Comparison of ENCODE assay signal across 23 cellular contexts in genomic region chr16:85084841-85085535, GRCh38. TPM values are rescaled to one million over a fixed set of nuclear protein-coding genes. Genes with fewer than 3 reads are reported as not detected.
DNase-seq lines count a peak whose midpoint lies in the region; ATAC-seq, FAIRE-seq and TF ChIP-seq lines count a peak whose summit lies in the region.
"Had no signal": no experiment of that assay in that cellular context is flagged by ENCODE, and none has a peak within 500 bp of the region (broad histone marks: within the 10 kb centered on the region; RNA-seq: fewer than 3 reads in every experiment).

No MANE protein-coding gene starts in this region.

- BruUV-seq in HepG2 (replicated peaks; lab: Mats Ljungman, UMichigan): no TSS peak

- H4K20me1 ChIP-seq in HepG2 (ENCODE audit: insufficient read depth, low read length): no peaks in the 10 kb centered on the region; the same call in 1 of the 2 replicates

- DNase-seq in right lobe of liver: no peak
- no peak for DNase-seq in HepG2 (ENCODE audit: low spot score)
- no peak for DNase-seq in NT2/D1 (ENCODE audit: low read depth, low spot score)
- peak; percentile 52 for DNase-seq in left kidney (ENCODE audit: low read depth, low spot score)
- no peak for DNase-seq in urothelium cell line (ENCODE audit: low spot score)
- DNase-seq in C1 segment of cervical spinal cord (lab: John Stamatoyannopoulos, UW): no peak
- no peak for DNase-seq in NCI-H1105 (lab: John Stamatoyannopoulos, UW)
- DNase-seq: AML-193; Caco-2; CD4-positive, CD25-positive, alpha-beta regulatory T cell; DMS 273 treated with DMSO at 0.1 percent for 48 hours; DMS79 treated with DMSO at 0.1 percent for 48 hours; KBM-7; NCI-H1105 treated with DMSO at 0.1 percent for 48 hours; NCI-H2029 treated with DMSO at 0.1 percent for 48 hours; NCI-H2171; NCI-H345; NCI-H524 treated with DMSO at 0.1 percent for 48 hours; Right ventricle myocardium superior had no signal

- CTCF ChIA-PET in HepG2 (lab: Yijun Ruan, JAX; ENCODE audit: low intra/inter-chr PET ratio, low total read pairs): no interaction called here

- no peak overlapping the region for H3K4me3 ChIP-seq in right lobe of liver
- no peak overlapping the region for H3K4me3 ChIP-seq in HepG2 (replicated peaks in 1 of 3; ENCODE audit: insufficient read depth in 1 of 3, low read depth in 2 of 3, low read length in 3 of 3)
- no peak overlapping the region for H3K4me3 ChIP-seq in NT2/D1 (ENCODE audit: insufficient read length, low read depth)

- H3K79me2 ChIP-seq in HepG2 (ENCODE audit: insufficient read depth, low read length): no peaks in the 10 kb centered on the region

- TF ChIP-seq EP300 in HepG2 (IDR thresholded peaks at IDR 0.05; ENCODE audit: low read depth in 2 of 2, low read length in 2 of 2): no peak
- no peak for TF ChIP-seq EP300 in HepG2 (CRISPR knock-in tag; IDR thresholded peaks at IDR 0.05; ENCODE audit: borderline replicate concordance)

- no peak overlapping the region for H3K4me2 ChIP-seq in HepG2 (ENCODE audit: low read depth, low read length)

- WGBS in right lobe of liver (ENCODE audit: insufficient coverage, low coverage, low lambda C conversion rate, missing lambda C conversion rate): 45% methylated on average over 7 of the region's 16 CpGs
- 34% methylated on average over 16 of the region's 16 CpGs for WGBS in HepG2 (ENCODE audit: low lambda C conversion rate)

- in situ Hi-C loops in HepG2 (cut with HindIII; ENCODE audit: extremely low pct_ligation_motif_present, low pct_unique_long_range_greater_than_20kb): no loop called here

- H3K9ac ChIP-seq in HepG2 (ENCODE audit: insufficient read depth, low read depth, low read length): no peak overlapping the region
- peak overlapping the region; percentile 27 for H3K9ac ChIP-seq in NT2/D1 (ENCODE audit: insufficient read length, low read depth)

- intact Hi-C loops in right lobe of liver (cut with DNase I) (loop anchor here in 1 of 2 donors (10.0 kb wide), 1 partner anchor 120 kb away; no protein-coding TSS in a partner anchor), HepG2 (cut with micrococcal nuclease; ENCODE audit: unreplicated experiment) (no loop called here)

- FAIRE-seq in HepG2 (lab: Jason Lieb, UNC): no peak
- peak; percentile 53 for FAIRE-seq in urothelium cell line (lab: Jason Lieb, UNC)
- FAIRE-seq: H54 had no signal

- peak in 3 of 4 donors; percentile 2 to 21 (median 7) for ATAC-seq in right lobe of liver
- no peak for ATAC-seq in HepG2
- no peak for ATAC-seq in GM21526 (IDR thresholded peaks at IDR 0.05; ENCODE audit: low FRiP score, unreplicated experiment)

- TF ChIP-seq POLR2A in right lobe of liver (IDR thresholded peaks at IDR 0.05) (no peak), HepG2 (IDR thresholded peaks at IDR 0.05; ENCODE audit: insufficient read depth in 1 of 2, low read depth in 2 of 2, low read length in 2 of 2) (no peak)

- H3K27me3 ChIP-seq in right lobe of liver: no peaks in the 10 kb centered on the region
- peaks cover 28 to 81% of the 10 kb centered on the region in 2 experiments for H3K27me3 ChIP-seq in HepG2 (ENCODE audit: control insufficient read depth in 1 of 2, insufficient read depth in 2 of 2, low read length in 2 of 2)
- no peaks in the 10 kb centered on the region for H3K27me3 ChIP-seq in NT2/D1 (ENCODE audit: insufficient read depth, insufficient read length)

- H3K36me3 ChIP-seq in right lobe of liver (no peaks in the 10 kb centered on the region), HepG2 (replicated peaks in 1 of 2; ENCODE audit: control insufficient read depth in 1 of 2, insufficient read depth in 2 of 2, low read length in 2 of 2) (no peaks in the 10 kb centered on the region), NT2/D1 (ENCODE audit: insufficient read depth, insufficient read length, low read length) (peaks cover 5% of the 10 kb centered on the region)

- H3K27ac ChIP-seq in right lobe of liver (no peak overlapping the region), HepG2 (ENCODE audit: extremely low read length, insufficient read depth, low read length) (no peak overlapping the region)

- no peaks in the 10 kb centered on the region for H3K4me1 ChIP-seq in right lobe of liver
- peaks cover 7% of the 10 kb centered on the region; the same call in 1 of the 2 replicates for H3K4me1 ChIP-seq in HepG2 (ENCODE audit: insufficient read depth, low read length)
- H3K4me1 ChIP-seq in NT2/D1 (ENCODE audit: insufficient read depth, insufficient read length): peaks cover 38% of the 10 kb centered on the region

- H2AFZ ChIP-seq in HepG2 (ENCODE audit: low read length): no peak overlapping the region

- POLR2A ChIA-PET in HepG2 (lab: Yijun Ruan, JAX): no interaction called here

- H3K9me3 ChIP-seq in right lobe of liver (no peaks in the 10 kb centered on the region), HepG2 (ENCODE audit: low read length) (no peaks in the 10 kb centered on the region), NT2/D1 (ENCODE audit: insufficient read depth, low read length) (no peaks in the 10 kb centered on the region)
- H3K9me3 ChIP-seq: Caco-2 had no signal

- TF ChIP-seq CTCF in right lobe of liver (IDR thresholded peaks at IDR 0.05) (no peak), HepG2 (CRISPR knock-in tag; IDR thresholded peaks at IDR 0.05) (no peak)

- TF ChIP-seq RAD21 in HepG2 (CRISPR knock-in tag; IDR thresholded peaks at IDR 0.05): no peak

TF ChIP-seq in HepG2, 621 proteins besides CTCF, POLR2A, EP300 and RAD21 (continues in another document):
- no peak for TF ChIP-seq NCOA1 (CRISPR knock-in tag; IDR thresholded peaks at IDR 0.05)
- TF ChIP-seq ZNF558 (CRISPR knock-in tag; IDR thresholded peaks at IDR 0.05; ENCODE audit: borderline replicate concordance): no peak
- no peak for TF ChIP-seq CREB1 (IDR thresholded peaks at IDR 0.05)
- TF ChIP-seq CREB1 (CRISPR knock-in tag; IDR thresholded peaks at IDR 0.05): no peak
- TF ChIP-seq MYNN (CRISPR knock-in tag; IDR thresholded peaks at IDR 0.05; ENCODE audit: low read depth): no peak
- TF ChIP-seq ZNF784 (CRISPR knock-in tag; IDR thresholded peaks at IDR 0.05; ENCODE audit: borderline replicate concordance): no peak
- TF ChIP-seq RAD51 (IDR thresholded peaks at IDR 0.05; ENCODE audit: borderline replicate concordance): no peak
- no peak for TF ChIP-seq ZBTB38 (CRISPR knock-in tag; IDR thresholded peaks at IDR 0.05)

RNA-seq across cellular contexts. Expression of gene CIBAR2, which starts 27.3 kb away (rescaled TPM):
- not detected for total RNA-seq in right lobe of liver
- not detected in 2 replicates for total RNA-seq in HepG2 (2016; rRNA removed; fragmentation: Illumina TruSeq; extraction: Trizol)
- total RNA-seq in HepG2 (2016; cell fraction: cytosol; rRNA removed; fragmentation: Illumina TruSeq; extraction: Trizol; ENCODE audit: low read depth): not detected in 2 replicates
- total RNA-seq in HepG2 (2016; cell fraction: insoluble cytoplasmic fraction; rRNA removed; fragmentation: Illumina TruSeq; extraction: Trizol): not detected in 2 replicates
- not detected in 2 replicates for total RNA-seq in HepG2 (2016; cell fraction: membrane; rRNA removed; fragmentation: Illumina TruSeq; extraction: Trizol)
- not detected in 2 replicates for total RNA-seq in HepG2 (2016; cell fraction: nucleus; rRNA removed; fragmentation: Illumina TruSeq; extraction: Trizol)
- not detected in 2 replicates for polyA plus RNA-seq in HepG2 (2011; rRNA removed)
- not detected in 2 replicates for polyA plus RNA-seq in HepG2 (2011; cell fraction: cytosol; rRNA removed)
- not detected in 2 replicates for polyA plus RNA-seq in HepG2 (2011; cell fraction: nucleus; rRNA removed)
- not detected in 2 replicates for polyA plus RNA-seq in HepG2 (2012)
- not detected in 2 replicates for polyA plus RNA-seq in HepG2 (2016; cell fraction: cytosol; fragmentation: Illumina TruSeq; extraction: Trizol; ENCODE audit: low read depth)
- polyA plus RNA-seq in HepG2 (2016; cell fraction: insoluble cytoplasmic fraction; fragmentation: Illumina TruSeq; extraction: Trizol; ENCODE audit: low read depth): not detected in 2 replicates
- polyA plus RNA-seq in HepG2 (2016; cell fraction: membrane; fragmentation: Illumina TruSeq; extraction: Trizol; ENCODE audit: low read depth): not detected in 2 replicates
- polyA plus RNA-seq in HepG2 (2016; cell fraction: nucleus; fragmentation: Illumina TruSeq; extraction: Trizol; ENCODE audit: insufficient read depth, low read depth): not detected in 2 replicates
- not detected in 2 replicates for polyA minus RNA-seq in HepG2 (2011; rRNA and poly(A)+ RNA removed; ENCODE audit: low replicate concordance)
- not detected in 2 replicates for polyA minus RNA-seq in HepG2 (2011; cell fraction: cytosol; rRNA and poly(A)+ RNA removed)
- not detected in 2 replicates for polyA minus RNA-seq in HepG2 (2011; cell fraction: nucleus; rRNA and poly(A)+ RNA removed)
- total RNA-seq: A172; Caco-2; CD4-positive, CD25-positive, alpha-beta regulatory T cell; Right ventricle myocardium superior; SK-MEL-5 had no signal
- polyA plus RNA-seq: CD4-positive, CD25-positive, alpha-beta regulatory T cell had no signal

RNA-seq across cellular contexts. Expression of gene KIAA0513, which starts 57.4 kb away (rescaled TPM):
- total RNA-seq in right lobe of liver (1 to 10 TPM; 2.6 to 7.4 (median 4.7) TPM), HepG2 (2016; rRNA removed; fragmentation: Illumina TruSeq; extraction: Trizol) (1.5 and 1.8 TPM in 2 replicates)
- 0.62 and 0.91 TPM in 2 replicates for total RNA-seq in HepG2 (2016; cell fraction: cytosol; rRNA removed; fragmentation: Illumina TruSeq; extraction: Trizol; ENCODE audit: low read depth)
- total RNA-seq in HepG2 (2016; cell fraction: insoluble cytoplasmic fraction; rRNA removed; fragmentation: Illumina TruSeq; extraction: Trizol): 1.5 and 1.7 TPM in 2 replicates
- 0.99 and 1.1 TPM in 2 replicates for total RNA-seq in HepG2 (2016; cell fraction: membrane; rRNA removed; fragmentation: Illumina TruSeq; extraction: Trizol)
- 0.75 and 1.6 TPM in 2 replicates for total RNA-seq in HepG2 (2016; cell fraction: nucleus; rRNA removed; fragmentation: Illumina TruSeq; extraction: Trizol)
- polyA plus RNA-seq in HepG2 (2011; rRNA removed): 1.8 and 2.4 TPM in 2 replicates
- 1.6 and 2.3 TPM in 2 replicates for polyA plus RNA-seq in HepG2 (2011; cell fraction: cytosol; rRNA removed)
- polyA plus RNA-seq in HepG2 (2011; cell fraction: nucleus; rRNA removed): 6.1 and 6.2 TPM in 2 replicates
- 1.6 and 2.5 TPM in 2 replicates for polyA plus RNA-seq in HepG2 (2012)
- 0.47 and 1.2 TPM in 2 replicates for polyA plus RNA-seq in HepG2 (2016; cell fraction: cytosol; fragmentation: Illumina TruSeq; extraction: Trizol; ENCODE audit: low read depth)
- polyA plus RNA-seq in HepG2 (2016; cell fraction: insoluble cytoplasmic fraction; fragmentation: Illumina TruSeq; extraction: Trizol; ENCODE audit: low read depth): 1.3 and 1.5 TPM in 2 replicates
- polyA plus RNA-seq in HepG2 (2016; cell fraction: membrane; fragmentation: Illumina TruSeq; extraction: Trizol; ENCODE audit: low read depth): 0.90 and 1.2 TPM in 2 replicates
- polyA plus RNA-seq in HepG2 (2016; cell fraction: nucleus; fragmentation: Illumina TruSeq; extraction: Trizol; ENCODE audit: insufficient read depth, low read depth): 1.4 and 2.0 TPM in 2 replicates
- 1.2 and 3.4 TPM in 2 replicates for polyA minus RNA-seq in HepG2 (2011; rRNA and poly(A)+ RNA removed; ENCODE audit: low replicate concordance)
- polyA minus RNA-seq in HepG2 (2011; cell fraction: cytosol; rRNA and poly(A)+ RNA removed): 0.99 and 1.8 TPM in 2 replicates
- polyA minus RNA-seq in HepG2 (2011; cell fraction: nucleus; rRNA and poly(A)+ RNA removed): 3.6 and 5.5 TPM in 2 replicates

Comparison
In these comparisons a context has a peak if more than half of its experiments do, and no peak if none do; other contexts are left out.
1. ATAC-seq: peak in right lobe of liver (3 of 4); none in HepG2 (single experiment) and GM21526 (single experiment).